In genomic region chr14:74249433-74250375, GRCh38 we compare ENCODE assay signal across 29 cellular contexts. TPM values are rescaled to one million over a fixed set of nuclear protein-coding genes. Genes with fewer than 3 reads are reported as not detected.
DNase-seq lines count a peak whose midpoint lies in the region; TF ChIP-seq lines count a peak whose summit lies in the region.
"Had no signal": no experiment of that assay in that cellular context is flagged by ENCODE, and none has a peak within 500 bp of the region (broad histone marks: within the 10 kb centered on the region; RNA-seq: fewer than 3 reads in every experiment).

No MANE protein-coding gene starts in this region.

- TF ChIP-seq CTCF in MCF 10A (IDR thresholded peaks at IDR 0.05; ENCODE audit: unreplicated experiment) (no peak), tibial nerve (IDR thresholded peaks at IDR 0.05) (no peak)

- WGBS in tibial nerve, 2 donors: 75 to 76% methylated on average over 12 of the region's 12 CpGs

- intact Hi-C loops in MCF 10A (cut with micrococcal nuclease): no loop called here

- peak; percentile 46 for DNase-seq in DMS153 (lab: John Stamatoyannopoulos, UW)
- no peak for DNase-seq in DMS153 treated with DMSO at 0.1 percent for 48 hours (lab: John Stamatoyannopoulos, UW; ENCODE audit: unreplicated experiment)
- peak; percentile 67 to 81 for DNase-seq in T47D (ENCODE audit: low read depth in 1 of 2, low spot score in 1 of 2)
- no peak for DNase-seq in MCF 10A (ENCODE audit: unreplicated experiment)
- peak; percentile 45 to 50 for DNase-seq in SJCRH30
- DNase-seq in activated CD8-positive, alpha-beta memory T cell treated with anti-CD3 and anti-CD28 coated beads, Interleukin-2, amount 50 U/mL, for 4 hours: no peak
- no peak for DNase-seq in NCI-H510A (lab: John Stamatoyannopoulos, UW)
- DNase-seq in tibial nerve (ENCODE audit: low spot score in 2 of 2): no peak
- DNase-seq: ACHN; BE2C; CD8-positive, alpha-beta memory T cell; DMS 273 treated with DMSO at 0.1 percent for 48 hours; HFFc6; Karpas-422; NCI-H1694 treated with DMSO at 0.1 percent for 48 hours; NCI-H2081; NCI-H774; SHP77 treated with DMSO at 0.1 percent for 48 hours; T-helper 9 cell had no signal

- H3K4me3 ChIP-seq in SJCRH30: no peak overlapping the region
- no peak overlapping the region for H3K4me3 ChIP-seq in tibial nerve
- H3K4me3 ChIP-seq: GM23338, HAP-1, SK-N-MC had no signal

- no peak overlapping the region; the same call in 1 of the 2 replicates for H3K27ac ChIP-seq in SJCRH30
- H3K27ac ChIP-seq in tibial nerve: no peak overlapping the region
- H3K27ac ChIP-seq: 22Rv1, SK-N-MC had no signal

- in situ Hi-C loops in T47D (cut with HindIII; ENCODE audit: low pct_unique_long_range_greater_than_20kb, low sequenced_read_pairs): no loop called here

- POLR2A ChIA-PET in MCF 10A (lab: Yijun Ruan, JAX): interaction anchor here (0.7 kb wide), 1 partner anchor 12 kb away, joined by 3 read pairs; no protein-coding TSS in a partner anchor

- H3K9me3 ChIP-seq in SJCRH30 (replicated peaks) (no peaks in the 10 kb centered on the region), tibial nerve (no peaks in the 10 kb centered on the region)
- H3K9me3 ChIP-seq: BE2C, HAP-1 had no signal

- peaks cover 6% of the 10 kb centered on the region for H3K4me1 Mint-ChIP-seq in MCF 10A (ENCODE audit: insufficient read depth, unreplicated experiment)

- H3K27me3 Mint-ChIP-seq in MCF 10A (ENCODE audit: insufficient read depth, unreplicated experiment): peaks cover 8% of the 10 kb centered on the region

- no peaks in the 10 kb centered on the region for H3K4me1 ChIP-seq in SJCRH30
- H3K4me1 ChIP-seq in tibial nerve: peaks cover 0 to 9% (median 1%) of the 10 kb centered on the region in 4 donors
- H3K4me1 ChIP-seq: BE2C had no signal

- no peak for TF ChIP-seq EP300 in tibial nerve (IDR thresholded peaks at IDR 0.05)

- CTCF ChIA-PET in MCF 10A (lab: Yijun Ruan, JAX): interaction anchor here (0.7 to 3.5 kb wide), 7 partner anchors 17 to 211 kb away, joined by 3 to 30 read pairs (median 3); no protein-coding TSS in a partner anchor

- no peak overlapping the region for H3K4me3 Mint-ChIP-seq in MCF 10A (ENCODE audit: unreplicated experiment)
- H3K4me3 Mint-ChIP-seq: GM23338, HFFc6 had no signal

- H3K27ac Mint-ChIP-seq in MCF 10A (ENCODE audit: low read depth, unreplicated experiment): no peak overlapping the region
- H3K27ac Mint-ChIP-seq: CD14-positive monocyte; CD8-positive, alpha-beta memory T cell; GM23338; HFFc6 had no signal

- no peak for TF ChIP-seq POLR2A in tibial nerve (IDR thresholded peaks at IDR 0.05)

- H3K27me3 ChIP-seq in SJCRH30 (no peaks in the 10 kb centered on the region), tibial nerve (peaks cover 0 to 37% of the 10 kb centered on the region in 2 donors)

- no peaks in the 10 kb centered on the region for H3K9me3 Mint-ChIP-seq in MCF 10A (ENCODE audit: unreplicated experiment)
- H3K9me3 Mint-ChIP-seq: CD8-positive, alpha-beta memory T cell; GM23338; HFFc6 had no signal

- H3K36me3 Mint-ChIP-seq in MCF 10A (ENCODE audit: insufficient read depth, unreplicated experiment): peaks cover 4% of the 10 kb centered on the region
- H3K36me3 Mint-ChIP-seq: CD14-positive monocyte; CD8-positive, alpha-beta memory T cell had no signal

- no TSS peak for BruUV-seq in MCF 10A (replicated peaks; lab: Mats Ljungman, UMichigan)

- H3K36me3 ChIP-seq in SJCRH30 (no peaks in the 10 kb centered on the region), tibial nerve (no peaks in the 10 kb centered on the region)
- H3K36me3 ChIP-seq: BE2C, HAP-1 had no signal

RNA-seq across cellular contexts. Expression of gene VSX2, which starts 10.5 kb away (rescaled TPM):
- total RNA-seq in MCF 10A (2022) (not detected in 2 replicates), tibial nerve (not detected)
- 0.02 and 0.03 TPM in 2 replicates for total RNA-seq in SJCRH30 (2014; rRNA removed; shearing (Covaris generic))
- total RNA-seq: CD8-positive, alpha-beta memory T cell; Daoy; G401; HFFc6; M059J; NCI-H460; T-helper 1 cell treated with Interleukin-12 subunit alpha and Interleukin-12 subunit beta and Interleukin-4 antibody, amounts not matched to agents 30 ng/mL and 1 ng/mL, for 36 hours had no signal

RNA-seq across cellular contexts. Expression of gene ABCD4, which starts 53.0 kb away (rescaled TPM):
- total RNA-seq in MCF 10A (2022) (26.6 and 30.8 TPM in 2 replicates), tibial nerve (10 to 100 TPM; 66.0 to 80.6 (median 73.3) TPM)
- total RNA-seq in SJCRH30 (2014; rRNA removed; shearing (Covaris generic)): 26.3 and 30.6 TPM in 2 replicates

Comparison
In these comparisons a context has a peak if more than half of its experiments do, and no peak if none do; other contexts are left out.
1. DNase-seq: peak in DMS153 (single experiment), T47D (2 of 2) and SJCRH30 (2 of 2); none in DMS153 treated with DMSO at 0.1 percent for 48 hours (single experiment), MCF 10A (single experiment), activated CD8-positive, alpha-beta memory T cell treated with anti-CD3 and anti-CD28 coated beads, Interleukin-2, amount 50 U/mL, for 4 hours (single experiment), NCI-H510A (single experiment) and tibial nerve (0 of 2).